Comparison of ENCODE assay signal across 18 cellular contexts in genomic region chr1:33719771-33720670, GRCh38.
DNase-seq lines count a peak whose midpoint lies in the region; ATAC-seq and TF ChIP-seq lines count a peak whose summit lies in the region.
"Had no signal": no experiment of that assay in that cellular context is flagged by ENCODE, and none has a peak within 500 bp of the region (broad histone marks: within the 10 kb centered on the region; RNA-seq: fewer than 3 reads in every experiment).

No MANE protein-coding gene starts in this region.

- H3K4me3 Mint-ChIP-seq in activated CD8-positive, alpha-beta T cell treated with anti-CD3 and anti-CD28 coated beads for 36 hours, result no peak overlapping the region
- H3K4me3 Mint-ChIP-seq: activated CD4-positive, alpha-beta T cell treated with anti-CD3 and anti-CD28 coated beads, Interleukin-2, amount 10 ng/mL, durations not matched to agents 24 days and 14 days; B cell had no signal

- no peak for ATAC-seq in activated CD8-positive, alpha-beta T cell treated with anti-CD3 and anti-CD28 coated beads for 36 hours

- H3K9me3 Mint-ChIP-seq in activated CD8-positive, alpha-beta T cell treated with anti-CD3 and anti-CD28 coated beads for 36 hours, result no peaks in the 10 kb centered on the region
- H3K9me3 Mint-ChIP-seq: activated CD4-positive, alpha-beta T cell treated with anti-CD3 and anti-CD28 coated beads, Interleukin-2, amount 10 ng/mL, durations not matched to agents 24 days and 14 days; naive B cell had no signal

- DNase-seq in AG10803 (ENCODE audit: low read depth) (peak; percentile 62), HT1080 (ENCODE audit: low read depth) (peak; percentile 18), astrocyte of the spinal cord (ENCODE audit: low read depth, low spot score) (peak; percentile 49), pons (ENCODE audit: low spot score) (peak; percentile 34), DMS53 (lab: John Stamatoyannopoulos, UW) (no peak), iPS-NIHi11 (ENCODE audit: low spot score) (no peak)
- no peak for DNase-seq in activated CD8-positive, alpha-beta T cell treated with anti-CD3 and anti-CD28 coated beads for 36 hours
- DNase-seq: activated CD4-positive, alpha-beta T cell treated with anti-CD3 and anti-CD28 coated beads, Interleukin-2, amount 10 ng/mL, durations not matched to agents 24 days and 14 days; activated gamma-delta T cell; Caco-2; dorsolateral prefrontal cortex; naive B cell; NCI-H1417; NCI-H748 treated with DMSO at 0.1 percent for 48 hours; SHP77; sigmoid colon had no signal

- intact Hi-C loops in activated CD8-positive, alpha-beta T cell treated with anti-CD3 and anti-CD28 coated beads for 36 hours (cut with micrococcal nuclease), result no loop called here

- TF ChIP-seq CTCF in AG10803 (conservative IDR thresholded peaks at IDR 0.05; ENCODE audit: low read length) (no peak), astrocyte of the spinal cord (IDR thresholded peaks at IDR 0.05; ENCODE audit: low read depth, low read length) (no peak)
- no peak for TF ChIP-seq CTCF in activated CD8-positive, alpha-beta T cell treated with anti-CD3 and anti-CD28 coated beads for 36 hours (IDR thresholded peaks at IDR 0.05)

- H3K4me3 ChIP-seq in AG10803 (ENCODE audit: low read length) (no peak overlapping the region), astrocyte of the spinal cord (ENCODE audit: low read depth, low read length) (no peak overlapping the region)
- H3K4me3 ChIP-seq: dorsolateral prefrontal cortex, sigmoid colon, suprapubic skin had no signal

- CTCF ChIA-PET in activated CD8-positive, alpha-beta T cell treated with anti-CD3 and anti-CD28 coated beads for 36 hours (lab: Charles Lee), result no interaction called here

- in situ Hi-C loops in astrocyte of the spinal cord (cut with HindIII; ENCODE audit: low sequenced_read_pairs), result no loop called here

- no peaks in the 10 kb centered on the region for H3K4me1 Mint-ChIP-seq in activated CD8-positive, alpha-beta T cell treated with anti-CD3 and anti-CD28 coated beads for 36 hours (ENCODE audit: low read depth)
- H3K4me1 Mint-ChIP-seq: activated CD4-positive, alpha-beta T cell treated with anti-CD3 and anti-CD28 coated beads, Interleukin-2, amount 10 ng/mL, durations not matched to agents 24 days and 14 days; B cell; naive B cell had no signal

- H3K27me3 Mint-ChIP-seq in activated CD8-positive, alpha-beta T cell treated with anti-CD3 and anti-CD28 coated beads for 36 hours, result peaks cover 4% of the 10 kb centered on the region
- H3K27me3 Mint-ChIP-seq: B cell had no signal

- no peak overlapping the region for H3K27ac Mint-ChIP-seq in activated CD8-positive, alpha-beta T cell treated with anti-CD3 and anti-CD28 coated beads for 36 hours
- H3K27ac Mint-ChIP-seq: activated CD4-positive, alpha-beta T cell treated with anti-CD3 and anti-CD28 coated beads, Interleukin-2, amount 10 ng/mL, durations not matched to agents 24 days and 14 days; B cell; naive B cell had no signal

- POLR2A ChIA-PET in activated CD8-positive, alpha-beta T cell treated with anti-CD3 and anti-CD28 coated beads for 36 hours (lab: Charles Lee), result no interaction called here

- no peaks in the 10 kb centered on the region for H3K36me3 Mint-ChIP-seq in activated CD8-positive, alpha-beta T cell treated with anti-CD3 and anti-CD28 coated beads for 36 hours (ENCODE audit: low read depth)
- H3K36me3 Mint-ChIP-seq: naive B cell had no signal

Comparison
In these comparisons a context has a peak if more than half of its experiments do, and no peak if none do; other contexts are left out.
1. DNase-seq: peak in AG10803 (single experiment), HT1080 (single experiment), astrocyte of the spinal cord (single experiment) and pons (single experiment); none in activated CD8-positive, alpha-beta T cell treated with anti-CD3 and anti-CD28 coated beads for 36 hours (single experiment), DMS53 (single experiment) and iPS-NIHi11 (single experiment).